In the genomic region with DNA sequence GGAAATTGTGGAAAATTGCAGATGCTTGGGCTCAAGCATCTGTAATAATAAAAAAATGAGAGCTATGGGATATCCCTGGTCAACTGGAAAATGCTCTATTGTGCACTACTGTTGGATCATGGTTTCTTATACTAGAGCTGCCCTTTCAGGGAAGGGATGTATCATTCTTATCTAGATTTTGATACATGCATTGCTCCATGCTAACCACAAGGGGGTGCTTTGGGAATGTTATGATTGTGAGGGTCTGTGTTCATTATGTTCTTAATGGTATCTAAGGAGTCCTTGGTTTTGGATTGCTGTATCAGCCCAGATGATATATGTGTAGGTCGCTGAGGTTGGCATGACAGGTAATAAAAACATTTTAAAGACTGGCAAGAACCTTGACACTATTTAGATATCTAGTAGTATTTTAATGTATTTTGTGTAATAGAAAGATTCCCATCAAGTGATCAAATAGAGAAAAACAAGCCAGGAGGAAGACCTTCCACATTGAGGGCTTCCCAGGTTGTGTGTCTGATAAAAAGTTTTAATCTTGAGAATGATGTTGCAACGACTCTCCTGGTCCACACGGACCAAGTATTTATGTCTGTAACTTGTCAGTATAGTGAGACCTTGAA, we compare ENCODE assay signal across 8 cellular contexts. TPM values are rescaled to one million over a fixed set of nuclear protein-coding genes. Genes with fewer than 3 reads are reported as not detected.
DNase-seq lines count a peak whose midpoint lies in the region; ATAC-seq and TF ChIP-seq lines count a peak whose summit lies in the region.

No MANE protein-coding gene starts in this region.

- H3K36me3 ChIP-seq in GM23248 (ENCODE audit: low read depth) = peaks cover 9% of the 10 kb centered on the region; the same call in 1 of the 2 replicates
- H3K36me3 ChIP-seq in tibial artery = peaks cover 68 to 75% (median 69%) of the 10 kb centered on the region in 3 donors

- peaks cover 9% of the 10 kb centered on the region for H3K9me3 Mint-ChIP-seq in glutamatergic neuron (ENCODE audit: unreplicated experiment)

- H3K4me1 Mint-ChIP-seq in glutamatergic neuron (ENCODE audit: low read depth, unreplicated experiment) = no peaks in the 10 kb centered on the region

- no peaks in the 10 kb centered on the region for H3F3A ChIP-seq in GM23248 (ENCODE audit: insufficient read depth)

- H3K9me3 ChIP-seq in GM23248 (ENCODE audit: low read depth) (no peaks in the 10 kb centered on the region), tibial artery (no peaks in the 10 kb centered on the region)

- H3K27ac Mint-ChIP-seq in glutamatergic neuron (ENCODE audit: unreplicated experiment) = no peak overlapping the region

- no peak overlapping the region for H3K4me2 ChIP-seq in GM23248 (ENCODE audit: unreplicated experiment)

- H3K9me2 ChIP-seq in GM23248 (ENCODE audit: insufficient read depth) = no peaks in the 10 kb centered on the region

- H3K27me3 Mint-ChIP-seq in glutamatergic neuron (ENCODE audit: unreplicated experiment) = peaks cover 3% of the 10 kb centered on the region

- H4K20me1 ChIP-seq in GM23248 (ENCODE audit: insufficient read depth) = no peaks in the 10 kb centered on the region

- no peaks in the 10 kb centered on the region for H3K4me1 ChIP-seq in GM23248 (ENCODE audit: insufficient read depth)
- H3K4me1 ChIP-seq in tibial artery = no peaks in the 10 kb centered on the region

- H3K9ac ChIP-seq in GM23248 = no peak overlapping the region

- peak; percentile 69 for TF ChIP-seq CTCF in AG10803 (conservative IDR thresholded peaks at IDR 0.05; ENCODE audit: low read length)
- peak; percentile 82 for TF ChIP-seq CTCF in glutamatergic neuron (IDR thresholded peaks at IDR 0.05; ENCODE audit: partially characterized antibody, unreplicated experiment)
- peak; percentile 65 to 85 for TF ChIP-seq CTCF in tibial artery (IDR thresholded peaks at IDR 0.05)

- in situ Hi-C loops in GM23248 (cut with MboI) = no loop called here

- peaks cover 13% of the 10 kb centered on the region for H3K36me3 Mint-ChIP-seq in glutamatergic neuron (ENCODE audit: unreplicated experiment)

- H3K4me3 ChIP-seq in AG10803 (ENCODE audit: low read length) = no peak overlapping the region
- H3K4me3 ChIP-seq in GM23248 = no peak overlapping the region
- no peak overlapping the region for H3K4me3 ChIP-seq in tibial artery

- no peak overlapping the region for H3K27ac ChIP-seq in GM23248
- H3K27ac ChIP-seq in tibial artery = peak overlapping the region in 1 of 2 donors; percentile 10

- DNase-seq in AG10803 (ENCODE audit: low read depth) (peak; percentile 14), GM23248 (peak; percentile 47), SW480 (ENCODE audit: low spot score) (peak; percentile 41), glutamatergic neuron (no peak), tibial artery (no peak)

- no peak overlapping the region for H2AFZ ChIP-seq in GM23248

- WGBS in GM23248 (ENCODE audit: low coverage in 1 of 2, low lambda C conversion rate in 2 of 2, missing lambda C conversion rate in 2 of 2), 2 experiments = 65 to 77% methylated on average over 3 of the region's 3 CpGs

- intact Hi-C loops in tibial artery (cut with DNase I; ENCODE audit: low total_unique reads) = loop anchor here (5.0 kb wide), 1 partner anchor 112 kb away; no protein-coding TSS in a partner anchor

- H3K27me3 ChIP-seq in GM23248 (replicated peaks; ENCODE audit: insufficient read depth) = no peaks in the 10 kb centered on the region
- no peaks in the 10 kb centered on the region for H3K27me3 ChIP-seq in tibial artery

- no peaks in the 10 kb centered on the region for H3K79me2 ChIP-seq in GM23248 (ENCODE audit: insufficient read depth)

- ATAC-seq in GM21447 (IDR thresholded peaks at IDR 0.05; ENCODE audit: unreplicated experiment) = no peak
- no peak for ATAC-seq in HG02678 (IDR thresholded peaks at IDR 0.05; ENCODE audit: unreplicated experiment)
- ATAC-seq in GM21723 (IDR thresholded peaks at IDR 0.05; ENCODE audit: unreplicated experiment) = no peak

- no peak overlapping the region for H3K4me3 Mint-ChIP-seq in glutamatergic neuron (ENCODE audit: unreplicated experiment)

RNA-seq across cellular contexts. Expression of a gene that starts 49.2 kb away (rescaled TPM):
- not detected in 2 replicates for total RNA-seq in GM23248 (2014; rRNA removed; shearing (Covaris generic))
- not detected in 2 replicates for polyA plus RNA-seq in GM23248 (2016; fragmentation: Nextera tagmentation; extraction: Ambion mirVana)
- total RNA-seq in glutamatergic neuron (ENCODE audit: unreplicated experiment) = not detected

Comparison
In these comparisons a context has a peak if more than half of its experiments do, and no peak if none do; other contexts are left out.
1. DNase-seq: peak in AG10803 (single experiment), GM23248 (single experiment) and SW480 (single experiment); none in glutamatergic neuron (single experiment) and tibial artery (0 of 2).
2. Peak in every context shown above with its lines, with median percentiles within 50 percentile points of each other: CTCF ChIP-seq.